30 cellular contexts compared by ENCODE assay signal in genomic region chr12:121822393-121823100, GRCh38. TPM values are rescaled to one million over a fixed set of nuclear protein-coding genes. Genes with fewer than 3 reads are reported as not detected.
"Had no signal": no experiment of that assay in that cellular context is flagged by ENCODE, and none has a peak within 500 bp of the region (broad histone marks: within the 10 kb centered on the region; RNA-seq: fewer than 3 reads in every experiment).

No MANE protein-coding gene starts in this region.

- DNase-seq: activated CD4-positive, alpha-beta T cell treated with anti-CD3 and anti-CD28 coated beads for 4 hours; activated CD4-positive, alpha-beta T cell treated with anti-CD3 and anti-CD28 coated beads, Interleukin-2, amount 50 U/mL, for 4 hours; activated CD4-positive, CD25-positive, alpha-beta regulatory T cell; activated naive CD4-positive, alpha-beta T cell; activated T-cell treated with anti-CD3 and anti-CD28 coated beads for 4 hours; activated T-cell treated with anti-CD3 and anti-CD28 coated beads, Interleukin-2, amount 50 U/mL, for 72 hours; dermis blood vessel endothelial cell; effector CD8-positive, alpha-beta T cell; gastrocnemius medialis; islet precursor cell; left colon; mesendoderm; natural killer cell; stimulated activated CD4-positive, alpha-beta T cell treated with anti-CD3 and anti-CD28 coated beads, Interleukin-2, amount 100 ng/mL, for 48 hours; substantia nigra; T-helper 1 cell; uterus had no signal

- H3K9me3 Mint-ChIP-seq: activated naive CD4-positive, alpha-beta T cell treated with anti-CD3 and anti-CD28 coated beads, Interleukin-2, amount 50 U/mL, for 72 hours; activated T-cell treated with anti-CD3 and anti-CD28 coated beads, Interleukin-2, amount 50 U/mL, for 72 hours; natural killer cell; neural progenitor cell; stimulated activated naive CD8-positive, alpha-beta T cell treated with anti-CD3 and anti-CD28 coated beads, Interleukin-15, Interleukin-2, amounts not matched to agents 100 ng/mL and 50 ng/mL, for 24 hours; T-helper 2 cell treated with Interferon-gamma antibody and Interleukin-4, amounts not matched to agents 5 μg/mL and 100 μg/mL, for 36 hours; type B pancreatic cell had no signal

- H3K27me3 Mint-ChIP-seq: stimulated activated naive CD8-positive, alpha-beta T cell treated with anti-CD3 and anti-CD28 coated beads, Interleukin-15, Interleukin-2, amounts not matched to agents 100 ng/mL and 50 ng/mL, for 24 hours; type B pancreatic cell had no signal

- H3K4me1 ChIP-seq: gastrocnemius medialis, neural progenitor cell, right lobe of liver, uterus had no signal

- ATAC-seq: activated naive CD4-positive, alpha-beta T cell treated with anti-CD3 and anti-CD28 coated beads, Interleukin-2, amount 50 U/mL, for 72 hours; activated T-cell treated with anti-CD3 and anti-CD28 coated beads, Interleukin-2, amount 50 U/mL, for 72 hours; gastrocnemius medialis; left colon had no signal

- H3K27me3 ChIP-seq: gastrocnemius medialis, hepatocyte, neural progenitor cell, right lobe of liver, uterus had no signal

- H3K27ac Mint-ChIP-seq: activated naive CD4-positive, alpha-beta T cell treated with anti-CD3 and anti-CD28 coated beads, Interleukin-2, amount 50 U/mL, for 72 hours; activated T-cell treated with anti-CD3 and anti-CD28 coated beads, Interleukin-2, amount 50 U/mL, for 72 hours; natural killer cell; neural progenitor cell; stimulated activated naive CD8-positive, alpha-beta T cell treated with anti-CD3 and anti-CD28 coated beads, Interleukin-15, Interleukin-2, amounts not matched to agents 100 ng/mL and 50 ng/mL, for 24 hours; T-helper 2 cell treated with Interferon-gamma antibody and Interleukin-4, amounts not matched to agents 5 μg/mL and 100 μg/mL, for 36 hours; type B pancreatic cell had no signal

- H3K4me3 Mint-ChIP-seq: activated T-cell treated with anti-CD3 and anti-CD28 coated beads, Interleukin-2, amount 50 U/mL, for 72 hours; natural killer cell; neural progenitor cell; stimulated activated naive CD8-positive, alpha-beta T cell treated with anti-CD3 and anti-CD28 coated beads, Interleukin-15, Interleukin-2, amounts not matched to agents 100 ng/mL and 50 ng/mL, for 24 hours; T-helper 2 cell treated with Interferon-gamma antibody and Interleukin-4, amounts not matched to agents 5 μg/mL and 100 μg/mL, for 36 hours; type B pancreatic cell had no signal

- H3K9me3 ChIP-seq: gastrocnemius medialis, right lobe of liver, uterus had no signal

- H3K27ac ChIP-seq: gastrocnemius medialis, hepatocyte, neural progenitor cell, right lobe of liver, uterus had no signal

- FAIRE-seq: bronchial epithelial cell, colon, endometrium had no signal

- H3K4me1 Mint-ChIP-seq: neural progenitor cell had no signal

- H3K4me3 ChIP-seq: gastrocnemius medialis, hepatocyte, lung, neural progenitor cell, right lobe of liver, uterus had no signal

- H3K36me3 ChIP-seq: neural progenitor cell, uterus had no signal

RNA-seq across cellular contexts. Expression of gene HPD, which starts 36.1 kb away (rescaled TPM):
- total RNA-seq: activated T-cell treated with anti-CD3 and anti-CD28 coated beads, Interleukin-2, amount 50 U/mL, for 72 hours; dermis blood vessel endothelial cell; mononuclear cell; natural killer cell; skeletal muscle tissue had no signal
